23 cellular contexts compared by ENCODE assay signal in the genomic region with DNA sequence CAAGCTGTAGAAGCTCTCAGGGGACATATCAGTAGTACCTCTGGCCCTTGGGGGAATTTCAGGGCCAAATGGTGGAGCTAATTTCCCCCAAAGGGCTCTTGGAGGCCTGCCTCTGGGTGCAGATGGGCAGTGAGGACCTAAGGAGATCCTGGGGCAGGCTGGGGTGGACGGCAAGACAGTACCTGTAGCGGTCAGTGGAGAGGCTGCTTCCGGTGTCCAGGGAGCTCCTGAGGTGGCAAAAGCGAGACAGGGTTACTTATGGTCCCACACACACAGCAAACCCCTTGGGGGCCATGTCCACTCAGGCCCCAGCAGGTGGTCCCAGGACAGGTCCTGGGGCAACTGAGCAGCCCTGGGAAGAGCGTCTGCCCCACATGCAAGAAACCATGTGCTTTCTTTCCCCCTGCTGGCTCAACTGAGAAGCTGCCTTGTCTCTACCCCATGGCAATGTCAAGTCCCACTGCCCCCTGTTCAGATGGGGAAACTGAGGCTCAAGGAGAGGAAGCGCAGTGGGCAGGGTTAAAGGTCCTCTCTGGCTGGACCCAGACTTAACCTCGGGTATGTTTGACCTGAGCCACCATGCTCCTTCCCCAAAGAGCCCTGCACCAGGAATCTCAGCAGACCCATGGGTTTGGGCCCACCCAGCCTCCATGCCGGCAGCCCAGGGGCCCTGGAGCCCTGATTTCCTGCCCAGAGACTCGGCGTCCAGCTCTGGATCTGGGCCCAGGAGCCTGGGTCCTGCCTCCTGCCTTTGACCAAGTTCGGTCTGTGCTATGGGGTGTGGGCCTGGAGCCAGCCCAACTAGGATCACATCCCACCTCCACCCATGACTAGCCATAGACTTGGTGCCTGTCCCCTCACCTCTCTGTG. TPM values are rescaled to one million over a fixed set of nuclear protein-coding genes. Genes with fewer than 3 reads are reported as not detected.
DNase-seq lines count a peak whose midpoint lies in the region; ATAC-seq, FAIRE-seq and TF ChIP-seq lines count a peak whose summit lies in the region.
"Had no signal": no experiment of that assay in that cellular context is flagged by ENCODE, and none has a peak within 500 bp of the region (broad histone marks: within the 10 kb centered on the region; RNA-seq: fewer than 3 reads in every experiment).

No MANE protein-coding gene starts in this region.

- no peaks in the 10 kb centered on the region for H3K27me3 ChIP-seq in DND-41 (ENCODE audit: insufficient read depth, low read length, poor library complexity)
- no peaks in the 10 kb centered on the region for H3K27me3 ChIP-seq in mesendoderm (ENCODE audit: insufficient read depth, low read length, poor library complexity)
- H3K27me3 ChIP-seq: uterus had no signal

- H3K79me1 ChIP-seq in mesendoderm (ENCODE audit: low read length), result no peaks in the 10 kb centered on the region

- H3K9me3 ChIP-seq in DND-41 (ENCODE audit: insufficient read depth, low read length, severe bottlenecking), result no peaks in the 10 kb centered on the region
- H3K9me3 ChIP-seq: uterus had no signal

- H2AK5ac ChIP-seq in mesendoderm (ENCODE audit: low read length), result no peak overlapping the region

- DNase-seq in DND-41, result no peak
- no peak for DNase-seq in GM19239 (ENCODE audit: insufficient read length, low spot score)
- DNase-seq in astrocyte of the cerebellum (ENCODE audit: low read depth), result no peak
- peak; percentile 23 for DNase-seq in mesendoderm
- DNase-seq in NCI-H128 (lab: John Stamatoyannopoulos, UW; ENCODE audit: unreplicated experiment), result no peak
- no peak for DNase-seq in NCI-H510A treated with DMSO at 0.1 percent for 48 hours (lab: John Stamatoyannopoulos, UW)
- DNase-seq: activated CD4-positive, alpha-beta T cell treated with anti-CD3 and anti-CD28 coated beads for 1 hour; activated naive CD8-positive, alpha-beta T cell treated with anti-CD3 and anti-CD28 coated beads, Interleukin-2, amount 50 U/mL, for 24 hours; activated T-cell treated with anti-CD3 and anti-CD28 coated beads for 4 hours; cortex of kidney; GDM1; left ventricle myocardium superior; NCI-H1092; NCI-H226; OCI-M1; stimulated activated naive CD4-positive, alpha-beta T cell treated with Interleukin-2 at 50 U/mL for 16 hours; SW 1271; uterus had no signal

- no peak overlapping the region for H4K5ac ChIP-seq in mesendoderm (ENCODE audit: low read length)

- H3K79me2 ChIP-seq in DND-41 (ENCODE audit: insufficient read depth, low read length) (no peaks in the 10 kb centered on the region), mesendoderm (ENCODE audit: control insufficient read depth, insufficient read depth, low read length) (no peaks in the 10 kb centered on the region)

- FAIRE-seq in GM19239 (lab: Jason Lieb, UNC), result peak; percentile 58
- FAIRE-seq: HTR-8/SVneo had no signal

- no peak overlapping the region for H2BK5ac ChIP-seq in mesendoderm (ENCODE audit: low read length)

- WGBS in mesendoderm (ENCODE audit: extremely low coverage, insufficient coverage, low lambda C conversion rate), result no CpG with 5 or more reads among the region's 11 CpGs

- H3K27ac ChIP-seq in DND-41 (ENCODE audit: low read length), result peak overlapping the region; percentile 81
- no peak overlapping the region for H3K27ac ChIP-seq in mesendoderm (ENCODE audit: low read depth, low read length)
- H3K27ac ChIP-seq: C4-2B, uterus had no signal

- H3K36me3 ChIP-seq in DND-41 (ENCODE audit: insufficient read depth, low read length), result no peaks in the 10 kb centered on the region
- no peaks in the 10 kb centered on the region for H3K36me3 ChIP-seq in mesendoderm (ENCODE audit: control insufficient read depth, insufficient read depth, low read length)
- H3K36me3 ChIP-seq: uterus had no signal

- TF ChIP-seq CTCF in DND-41 (IDR thresholded peaks at IDR 0.05; ENCODE audit: borderline replicate concordance, extremely low read depth, low read length, poor library complexity, severe bottlenecking) (peak; percentile 53), astrocyte of the cerebellum (IDR thresholded peaks at IDR 0.05; ENCODE audit: low read depth, low read length, missing control alignments) (peak; percentile 33)

- H3K18ac ChIP-seq in mesendoderm (ENCODE audit: low read length), result no peak overlapping the region

- no peak overlapping the region for H3K4ac ChIP-seq in mesendoderm (ENCODE audit: low read depth, low read length)

- no peak overlapping the region for H3K4me2 ChIP-seq in DND-41 (ENCODE audit: insufficient read depth, low read length)
- no peak overlapping the region for H3K4me2 ChIP-seq in mesendoderm (ENCODE audit: low read length)

- H2BK15ac ChIP-seq in mesendoderm (replicated peaks; ENCODE audit: low read depth), result no peak overlapping the region

- ATAC-seq in DND-41 (ENCODE audit: insufficient read depth, low read depth) (no peak), HG03521 (IDR thresholded peaks at IDR 0.05; ENCODE audit: unreplicated experiment) (no peak), HG02870 (IDR thresholded peaks at IDR 0.05; ENCODE audit: unreplicated experiment) (no peak)
- ATAC-seq: activated naive CD8-positive, alpha-beta T cell treated with anti-CD3 and anti-CD28 coated beads, Interleukin-2, amount 50 U/mL, for 24 hours; left ventricle myocardium superior; sciatic nerve had no signal

- H3K4me1 ChIP-seq in DND-41 (ENCODE audit: insufficient read depth, low read length) (peaks cover 83% of the 10 kb centered on the region), mesendoderm (ENCODE audit: control insufficient read depth, low read depth, low read length) (no peaks in the 10 kb centered on the region)
- H3K4me1 ChIP-seq: uterus had no signal

- H3K23ac ChIP-seq in mesendoderm (ENCODE audit: low read length), result no peak overlapping the region

- H3K56ac ChIP-seq in mesendoderm (ENCODE audit: low read length), result no peak overlapping the region

- H2BK120ac ChIP-seq in mesendoderm (ENCODE audit: low read depth, low read length), result no peak overlapping the region

- in situ Hi-C loops in astrocyte of the cerebellum (cut with HindIII; ENCODE audit: low sequenced_read_pairs), result no loop called here

- no peak overlapping the region for H4K8ac ChIP-seq in mesendoderm (ENCODE audit: low read depth, low read length)

- H4K20me1 ChIP-seq in DND-41 (ENCODE audit: insufficient read depth, low read length), result no peaks in the 10 kb centered on the region

- H3K4me3 ChIP-seq in DND-41 (ENCODE audit: low read depth in 1 of 2, low read length in 2 of 2) (no peak overlapping the region), astrocyte of the cerebellum (ENCODE audit: low read depth, low read length) (no peak overlapping the region), mesendoderm (ENCODE audit: low read length) (no peak overlapping the region)
- H3K4me3 ChIP-seq: uterus had no signal

- peak overlapping the region; percentile 21 for H3K9ac ChIP-seq in DND-41 (ENCODE audit: low read depth, low read length)
- H3K9ac ChIP-seq in mesendoderm (ENCODE audit: low read length), result no peak overlapping the region

- no peak overlapping the region for H2AFZ ChIP-seq in DND-41 (ENCODE audit: low read depth, low read length)

RNA-seq across cellular contexts. Expression of a gene that starts 25.7 kb away (rescaled TPM):
- 17.2 TPM for polyA plus RNA-seq in mesendoderm (2013, experiment 1 of 2)
- polyA plus RNA-seq in mesendoderm (2013, experiment 2 of 2), result 17.2 TPM
